In the genomic region with DNA sequence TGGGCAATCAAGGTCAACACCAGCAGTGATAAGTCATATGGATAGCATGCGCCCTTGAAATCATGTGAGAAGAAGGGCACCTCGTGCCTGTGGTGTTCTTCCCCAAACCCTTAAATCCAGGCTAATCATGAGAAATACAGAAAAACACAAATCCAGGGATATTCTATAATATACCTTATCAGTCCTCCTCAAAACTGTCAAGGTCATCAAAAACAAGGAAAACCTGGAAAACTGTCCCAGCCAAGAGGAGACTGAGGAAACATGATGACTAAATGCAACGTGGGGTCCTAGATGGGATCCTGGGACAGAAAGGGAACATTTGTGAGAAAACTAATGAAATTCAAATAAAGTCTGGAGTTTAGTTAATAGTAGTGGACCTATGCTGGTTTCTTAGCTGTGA, we compare ENCODE assay signal across 34 cellular contexts.
"Had no signal": no experiment of that assay in that cellular context is flagged by ENCODE, and none has a peak within 500 bp of the region (broad histone marks: within the 10 kb centered on the region; RNA-seq: fewer than 3 reads in every experiment).

No MANE protein-coding gene starts in this region.

- H3K27ac ChIP-seq: adrenal gland, ascending aorta, body of pancreas, brain microvascular endothelial cell, breast epithelium, cardiac muscle cell had no signal

- DNase-seq: activated effector memory CD4-positive, alpha-beta T cell treated with anti-CD3 and anti-CD28 coated beads, Interleukin-2, amount 50 U/mL, for 16 hours; activated effector memory CD4-positive, alpha-beta T cell treated with Interleukin-2 at 50 U/mL for 16 hours; activated gamma-delta T cell; activated gamma-delta T cell treated with Interleukin-2 at 50 U/mL for 16 hours; activated naive CD4-positive, alpha-beta T cell; activated naive CD4-positive, alpha-beta T cell treated with anti-CD3 and anti-CD28 coated beads for 36 hours; activated naive CD4-positive, alpha-beta T cell treated with anti-CD3 and anti-CD28 coated beads, Interleukin-2, amount 10 ng/mL, durations not matched to agents 7 days and 5 days; activated naive CD4-positive, alpha-beta T cell treated with anti-CD3 and anti-CD28 coated beads, Interleukin-2, amount 50 U/mL, for 16 hours; activated naive CD4-positive, alpha-beta T cell treated with Interleukin-2 at 50 U/mL for 16 hours; activated naive CD8-positive, alpha-beta T cell treated with anti-CD3 and anti-CD28 coated beads for 36 hours; activated naive CD8-positive, alpha-beta T cell treated with anti-CD3 and anti-CD28 coated beads, Interleukin-2, amount 10 ng/mL, durations not matched to agents 7 days and 5 days; activated naive CD8-positive, alpha-beta T cell treated with anti-CD3 and anti-CD28 coated beads, Interleukin-2, amount 50 U/mL, for 24 hours; activated T-cell treated with anti-CD3 and anti-CD28 coated beads, Interleukin-2, amount 50 U/mL, for 1 hour; activated T-cell treated with anti-CD3 and anti-CD28 coated beads, Interleukin-2, amount 50 U/mL, for 24 hours; activated T-cell treated with anti-CD3 and anti-CD28 coated beads, Interleukin-2, amount 50 U/mL, for 4 hours; activated T-cell treated with anti-CD3 and anti-CD28 coated beads, Interleukin-2, amount 50 U/mL, for 48 hours; activated T-cell treated with anti-CD3 and anti-CD28 coated beads, Interleukin-2, amount 50 U/mL, for 72 hours; adrenal gland; amniotic stem cell; amygdala; anterior cingulate cortex; aorta; body of pancreas; brain microvascular endothelial cell; caudate nucleus; central memory CD4-positive, alpha-beta T cell; cerebellar nuclear complex had no signal

- H3K27me3 ChIP-seq: adrenal gland, ascending aorta, body of pancreas, brain microvascular endothelial cell, breast epithelium, cardiac muscle cell had no signal

- ATAC-seq: activated naive CD4-positive, alpha-beta T cell treated with anti-CD3 and anti-CD28 coated beads, Interleukin-2, amount 50 U/mL, for 72 hours; activated naive CD8-positive, alpha-beta T cell treated with anti-CD3 and anti-CD28 coated beads, Interleukin-2, amount 50 U/mL, for 24 hours; activated T-cell treated with anti-CD3 and anti-CD28 coated beads, Interleukin-2, amount 50 U/mL, for 4 hours; activated T-cell treated with anti-CD3 and anti-CD28 coated beads, Interleukin-2, amount 50 U/mL, for 72 hours; activated T-helper 17 cell treated with anti-CD3 and anti-CD28 coated beads, Interleukin-2, amount 50 U/mL, for 72 hours; body of pancreas had no signal

- H3K9me3 ChIP-seq: adrenal gland, ascending aorta, body of pancreas, breast epithelium had no signal

- H3K36me3 ChIP-seq: adrenal gland, ascending aorta, brain microvascular endothelial cell, breast epithelium, cardiac muscle cell had no signal

- H3K4me3 ChIP-seq: adrenal gland, ascending aorta, body of pancreas, breast epithelium, cardiac muscle cell had no signal

- H3K4me1 ChIP-seq: ascending aorta, body of pancreas, breast epithelium had no signal

- FAIRE-seq: astrocyte, bronchial epithelial cell had no signal
